In genomic region chr11:2166091-2166851, GRCh38 we compare ENCODE assay signal across 9 cellular contexts. TPM values are rescaled to one million over a fixed set of nuclear protein-coding genes. Genes with fewer than 3 reads are reported as not detected.
DNase-seq lines count a peak whose midpoint lies in the region; ATAC-seq lines count a peak whose summit lies in the region.
"Had no signal": no experiment of that assay in that cellular context is flagged by ENCODE, and none has a peak within 500 bp of the region (broad histone marks: within the 10 kb centered on the region; RNA-seq: fewer than 3 reads in every experiment).

No MANE protein-coding gene starts in this region.

- no peak overlapping the region for H3K27ac ChIP-seq in right cardiac atrium (ENCODE audit: low read length)

- intact Hi-C loops in right cardiac atrium (cut with DNase I): no loop called here

- H3K4me3 ChIP-seq in right cardiac atrium (ENCODE audit: low read length): peak overlapping the region; percentile 26
- H3K4me3 ChIP-seq: HAP-1 had no signal

- in situ Hi-C loops in G401 (cut with HindIII; ENCODE audit: low sequenced_read_pairs): no loop called here

- peak; percentile 7 for DNase-seq in CD1c-positive myeloid dendritic cell (ENCODE audit: extremely low spot score)
- peak; percentile 20 for DNase-seq in NCI-H1105 (lab: John Stamatoyannopoulos, UW)
- peak; percentile 36 for DNase-seq in activated naive CD4-positive, alpha-beta T cell treated with Interleukin-2 at 50 U/mL for 16 hours
- peak in 1 of 3 donors; percentile 76 for DNase-seq in right cardiac atrium
- peak; percentile 14 for DNase-seq in stimulated activated CD8-positive, alpha-beta memory T cell treated with anti-CD3 and anti-CD28 coated beads, Interleukin-12 subunit alpha, Interleukin-12 subunit beta, amount 100 ng/mL, for 1 hour (ENCODE audit: low read depth)
- DNase-seq in G401 (ENCODE audit: low spot score): no peak

- no peaks in the 10 kb centered on the region for H3K9me3 ChIP-seq in right cardiac atrium (ENCODE audit: control insufficient read depth, low read length)
- H3K9me3 ChIP-seq: HAP-1 had no signal

- WGBS in right cardiac atrium: 8% methylated on average over 70 of the region's 70 CpGs

- ATAC-seq in right cardiac atrium: peak; percentile 36 to 41
- no peak for ATAC-seq in HG02763 (IDR thresholded peaks at IDR 0.05; ENCODE audit: unreplicated experiment)
- no peak for ATAC-seq in HG02610 (IDR thresholded peaks at IDR 0.05; ENCODE audit: unreplicated experiment)

- H3K27me3 ChIP-seq in right cardiac atrium (ENCODE audit: control insufficient read depth, insufficient read depth): no peaks in the 10 kb centered on the region

- no peaks in the 10 kb centered on the region for H3K4me1 ChIP-seq in right cardiac atrium (ENCODE audit: control insufficient read depth, insufficient read depth, low read length)
- H3K4me1 ChIP-seq: HAP-1 had no signal

RNA-seq across cellular contexts. Expression of gene INS, which starts 5.3 kb away (rescaled TPM):
- 1 to 10 TPM in 1 of 4 donors, not detected in 3; 1.1 TPM for total RNA-seq in right cardiac atrium
- polyA plus RNA-seq in right cardiac atrium: not detected
- total RNA-seq in G401 (2014; rRNA removed; shearing (Covaris generic)): not detected in 2 replicates

RNA-seq across cellular contexts. Expression of gene TH, which starts 5.3 kb away (rescaled TPM):
- not detected for total RNA-seq in right cardiac atrium
- polyA plus RNA-seq in right cardiac atrium: not detected
- 0.49 TPM in 1 of 2 replicates, not detected in the other for total RNA-seq in G401 (2014; rRNA removed; shearing (Covaris generic))

RNA-seq across cellular contexts. Expression of gene IGF2, which starts 27.1 kb away (rescaled TPM):
- total RNA-seq in right cardiac atrium: 10 to 100 TPM; 34.6 to 94.1 (median 47.0) TPM
- polyA plus RNA-seq in right cardiac atrium: 66.3 TPM
- total RNA-seq in G401 (2014; rRNA removed; shearing (Covaris generic)): 0.06 TPM in 1 of 2 replicates, not detected in the other

Comparison
In these comparisons a context has a peak if more than half of its experiments do, and no peak if none do; other contexts are left out.
1. ATAC-seq: peak in right cardiac atrium (2 of 2); none in HG02763 (single experiment) and HG02610 (single experiment).
2. RNA of gene IGF2, which starts 27.1 kb away (total RNA-seq): 34.6 to 94.1 TPM in right cardiac atrium; 0.06 TPM in G401; every median in the first group is over 10 times any median in the second.